In genomic region chr2:108266218-108266617, GRCh38 we compare ENCODE assay signal across 25 cellular contexts. TPM values are rescaled to one million over a fixed set of nuclear protein-coding genes. Genes with fewer than 3 reads are reported as not detected.
"Had no signal": no experiment of that assay in that cellular context is flagged by ENCODE, and none has a peak within 500 bp of the region (broad histone marks: within the 10 kb centered on the region; RNA-seq: fewer than 3 reads in every experiment).

No MANE protein-coding gene starts in this region.

- H3K9me3 ChIP-seq: ascending aorta, lower lobe of right lung, prostate gland, suprapubic skin, transverse colon had no signal

- H3K4me1 ChIP-seq: lower lobe of right lung, prostate gland, suprapubic skin had no signal

- ATAC-seq: lower lobe of right lung, right cardiac atrium had no signal

- H3K9me3 Mint-ChIP-seq: activated naive CD4-positive, alpha-beta T cell treated with anti-CD3 and anti-CD28 coated beads, Interleukin-2, amount 50 U/mL, for 24 hours; central memory CD8-positive, alpha-beta T cell; mesothelial cell of epicardium; stimulated activated naive CD8-positive, alpha-beta T cell treated with anti-CD3 and anti-CD28 coated beads, Interleukin-15, Interleukin-2, amounts not matched to agents 100 ng/mL and 50 ng/mL, for 24 hours had no signal

- H3K27me3 ChIP-seq: ascending aorta, suprapubic skin, transverse colon had no signal

- H3K27ac ChIP-seq: ascending aorta, coronary artery, lower lobe of right lung, prostate gland, skin epidermis, suprapubic skin, WERI-Rb-1 had no signal

- H3K4me1 Mint-ChIP-seq: activated naive CD4-positive, alpha-beta T cell treated with anti-CD3 and anti-CD28 coated beads, Interleukin-2, amount 50 U/mL, for 24 hours; central memory CD8-positive, alpha-beta T cell; mesothelial cell of epicardium had no signal

- H3K36me3 Mint-ChIP-seq: activated naive CD4-positive, alpha-beta T cell treated with anti-CD3 and anti-CD28 coated beads, Interleukin-2, amount 50 U/mL, for 24 hours; mesothelial cell of epicardium had no signal

- DNase-seq: activated CD4-positive, alpha-beta T cell treated with anti-CD3 and anti-CD28 coated beads for 1 hour; activated gamma-delta T cell; erythroblast; foreskin melanocyte; lower lobe of right lung; right cardiac atrium; stimulated activated CD4-positive, alpha-beta T cell treated with anti-CD3 and anti-CD28 coated beads, Interleukin-15, amount 100 ng/mL, for 24 hours; stimulated activated CD4-positive, alpha-beta T cell treated with anti-CD3 and anti-CD28 coated beads, Interleukin-2, amount 100 ng/mL, for 48 hours; T-helper 2 cell; transverse colon; WERI-Rb-1 had no signal

- FAIRE-seq: keratinocyte had no signal

- H3K36me3 ChIP-seq: ascending aorta, lower lobe of right lung, prostate gland, suprapubic skin, transverse colon, WERI-Rb-1 had no signal

- H3K27ac Mint-ChIP-seq: activated naive CD4-positive, alpha-beta T cell treated with anti-CD3 and anti-CD28 coated beads, Interleukin-2, amount 50 U/mL, for 24 hours; mesothelial cell of epicardium; stimulated activated naive CD8-positive, alpha-beta T cell treated with anti-CD3 and anti-CD28 coated beads, Interleukin-15, Interleukin-2, amounts not matched to agents 100 ng/mL and 50 ng/mL, for 24 hours had no signal

- H3K4me3 Mint-ChIP-seq: activated naive CD4-positive, alpha-beta T cell treated with anti-CD3 and anti-CD28 coated beads, Interleukin-2, amount 50 U/mL, for 24 hours; central memory CD8-positive, alpha-beta T cell; mesothelial cell of epicardium; stimulated activated naive CD8-positive, alpha-beta T cell treated with anti-CD3 and anti-CD28 coated beads, Interleukin-15, Interleukin-2, amounts not matched to agents 100 ng/mL and 50 ng/mL, for 24 hours had no signal

- H3K4me3 ChIP-seq: ascending aorta, coronary artery, lower lobe of right lung, prostate gland, skin epidermis, suprapubic skin, transverse colon had no signal

RNA-seq across cellular contexts. Expression of gene SULT1C2, which starts 22.5 kb away (rescaled TPM):
- total RNA-seq: ascending aorta, mesothelial cell of epicardium, suprapubic skin, transverse colon had no signal
- polyA plus RNA-seq: keratinocyte, neural cell had no signal

RNA-seq across cellular contexts. Expression of gene SULT1C3, which starts 26.4 kb away (rescaled TPM):
- total RNA-seq: ascending aorta, lower lobe of right lung, mesothelial cell of epicardium, myocyte, osteocyte, prostate gland, right cardiac atrium, suprapubic skin, transverse colon had no signal
- polyA plus RNA-seq: adipose tissue, keratinocyte, neural cell, right cardiac atrium had no signal
